In genomic region chr2:216632952-216633615, GRCh38 we compare ENCODE assay signal across 8 cellular contexts. TPM values are rescaled to one million over a fixed set of nuclear protein-coding genes. Genes with fewer than 3 reads are reported as not detected.
A peak's percentile ranks its signal among the peaks of the same experiment; 100 is the strongest.
DNase-seq lines count a peak whose midpoint lies in the region; ATAC-seq lines count a peak whose summit lies in the region.

TSS of gene IGFBP2 (plus strand) at chr2:216633420. CDS start at chr2:216633524, 104 bp downstream.

- H3K4me1 ChIP-seq in trophoblast cell (ENCODE audit: control insufficient read depth in 1 of 2, insufficient read depth in 2 of 2, low read length in 2 of 2) = peaks cover 13 to 19% of the 10 kb centered on the region in 2 experiments

- H2AK5ac ChIP-seq in trophoblast cell (ENCODE audit: low read length) = no peak within 1 kb of the TSS

- H4K91ac ChIP-seq in trophoblast cell (ENCODE audit: low read depth, low read length) = peak within 1 kb of the TSS; percentile 70

- H3K79me2 ChIP-seq in trophoblast cell (ENCODE audit: control insufficient read depth, insufficient read depth, low read length, poor library complexity) = peaks cover 16% of the 10 kb centered on the region

- H3K4ac ChIP-seq in trophoblast cell (ENCODE audit: low read depth, low read length) = peak within 1 kb of the TSS; percentile 93

- peaks cover 12% of the 10 kb centered on the region for H3K36me3 Mint-ChIP-seq in activated T-helper 2 cell treated with anti-CD3 and anti-CD28 coated beads, Interferon-gamma antibody, Interleukin-2, Interleukin-4, amounts not matched to agents 10 μg/mL and 5 μg/mL and 100 μg/mL, durations not matched to agents 14 hours and 24 hours and 36 hours (ENCODE audit: low read depth)

- H3K27me3 ChIP-seq in trophoblast cell (ENCODE audit: insufficient read depth, low read length) = peaks cover 3% of the 10 kb centered on the region

- H2AFZ ChIP-seq in trophoblast cell (ENCODE audit: insufficient read depth, low read length, poor library complexity) = peak within 1 kb of the TSS; percentile 67

- peak within 1 kb of the TSS; percentile 73 for H2BK5ac ChIP-seq in trophoblast cell (ENCODE audit: low read depth, low read length, poor library complexity)

- H3K4me2 ChIP-seq in trophoblast cell (ENCODE audit: low read length) = peak within 1 kb of the TSS; percentile 85

- H3K27ac ChIP-seq in trophoblast cell (ENCODE audit: low read depth, low read length) = peak within 1 kb of the TSS; percentile 91

- peak within 1 kb of the TSS; percentile 82 for H3K4me3 Mint-ChIP-seq in activated T-helper 2 cell treated with anti-CD3 and anti-CD28 coated beads, Interferon-gamma antibody, Interleukin-2, Interleukin-4, amounts not matched to agents 10 μg/mL and 5 μg/mL and 100 μg/mL, durations not matched to agents 14 hours and 24 hours and 36 hours (ENCODE audit: low read depth)

- peak within 1 kb of the TSS; percentile 83 for H4K8ac ChIP-seq in trophoblast cell (ENCODE audit: low read depth, low read length)

- peak within 1 kb of the TSS; percentile 6 for H4K12ac ChIP-seq in trophoblast cell (ENCODE audit: low read depth, low read length)

- peak within 1 kb of the TSS; percentile 95 for H3K4me3 ChIP-seq in trophoblast cell (ENCODE audit: low read depth, low read length)

- peaks cover 2 to 4% of the 10 kb centered on the region in 2 experiments for H3K36me3 ChIP-seq in trophoblast cell (ENCODE audit: control insufficient read depth in 1 of 2, insufficient read depth in 2 of 2, low read length in 2 of 2)

- no CpG with 5 or more reads among the region's 70 CpGs for WGBS in trophoblast cell (ENCODE audit: extremely low coverage, insufficient coverage, insufficient read length)

- no peak for ATAC-seq in HG03565 (IDR thresholded peaks at IDR 0.05; ENCODE audit: unreplicated experiment)

- peak within 1 kb of the TSS; percentile 97 for H3K9ac ChIP-seq in trophoblast cell (ENCODE audit: low read length)

- intact Hi-C loops in activated T-helper 2 cell treated with anti-CD3 and anti-CD28 coated beads, Interferon-gamma antibody, Interleukin-2, Interleukin-4, amounts not matched to agents 10 μg/mL and 5 μg/mL and 100 μg/mL, durations not matched to agents 14 hours and 24 hours and 36 hours (cut with micrococcal nuclease) = loop anchor here (1.0 kb wide), 1 partner anchor 26 kb away; no protein-coding TSS in a partner anchor
- intact Hi-C loops in cardiac septum (cut with DNase I) = loop anchor here (10.0 kb wide), 1 partner anchor 58 kb away; no protein-coding TSS in a partner anchor

- H3K23ac ChIP-seq in trophoblast cell (ENCODE audit: low read length) = peak within 1 kb of the TSS; percentile 73

- H3K14ac ChIP-seq in trophoblast cell (ENCODE audit: low read length) = peak within 1 kb of the TSS; percentile 81

- H3K9me3 ChIP-seq in trophoblast cell (ENCODE audit: insufficient read depth, low read depth, low read length) = no peaks in the 10 kb centered on the region

- H3K18ac ChIP-seq in trophoblast cell (ENCODE audit: low read length) = peak within 1 kb of the TSS; percentile 94

- peak; percentile 63 for DNase-seq in SIG-M5 treated with dmso at 0.1 percent for 504 hours (lab: John Stamatoyannopoulos, UW; ENCODE audit: unreplicated experiment)
- no peak for DNase-seq in SIG-M5 (lab: John Stamatoyannopoulos, UW)
- DNase-seq in NCI-H2196 treated with DMSO at 0.1 percent for 48 hours (lab: John Stamatoyannopoulos, UW; ENCODE audit: unreplicated experiment) = peak; percentile 48
- DNase-seq in activated T-helper 2 cell treated with anti-CD3 and anti-CD28 coated beads, Interferon-gamma antibody, Interleukin-2, Interleukin-4, amounts not matched to agents 10 μg/mL and 5 μg/mL and 100 μg/mL, durations not matched to agents 14 hours and 24 hours and 36 hours (ENCODE audit: low spot score) = peak; percentile 28
- no peak for DNase-seq in cardiac septum (ENCODE audit: low spot score)
- peak in 1 of 2 donors; percentile 21 for DNase-seq in trophoblast cell
- no peak for DNase-seq in COLO829 (ENCODE audit: low spot score)

- H3K4me1 Mint-ChIP-seq in activated T-helper 2 cell treated with anti-CD3 and anti-CD28 coated beads, Interferon-gamma antibody, Interleukin-2, Interleukin-4, amounts not matched to agents 10 μg/mL and 5 μg/mL and 100 μg/mL, durations not matched to agents 14 hours and 24 hours and 36 hours (ENCODE audit: low read depth) = peaks cover 32% of the 10 kb centered on the region

- peaks cover 29% of the 10 kb centered on the region for H3K79me1 ChIP-seq in trophoblast cell (ENCODE audit: low read length)

- H3K27ac Mint-ChIP-seq in activated T-helper 2 cell treated with anti-CD3 and anti-CD28 coated beads, Interferon-gamma antibody, Interleukin-2, Interleukin-4, amounts not matched to agents 10 μg/mL and 5 μg/mL and 100 μg/mL, durations not matched to agents 14 hours and 24 hours and 36 hours = peak within 1 kb of the TSS; percentile 35

- H2BK120ac ChIP-seq in trophoblast cell (ENCODE audit: insufficient read depth, low read length, poor library complexity) = peak within 1 kb of the TSS; percentile 48

- H3K27me3 Mint-ChIP-seq in activated T-helper 2 cell treated with anti-CD3 and anti-CD28 coated beads, Interferon-gamma antibody, Interleukin-2, Interleukin-4, amounts not matched to agents 10 μg/mL and 5 μg/mL and 100 μg/mL, durations not matched to agents 14 hours and 24 hours and 36 hours (ENCODE audit: low read depth) = peaks cover 69% of the 10 kb centered on the region

- no peaks in the 10 kb centered on the region for H3K9me3 Mint-ChIP-seq in activated T-helper 2 cell treated with anti-CD3 and anti-CD28 coated beads, Interferon-gamma antibody, Interleukin-2, Interleukin-4, amounts not matched to agents 10 μg/mL and 5 μg/mL and 100 μg/mL, durations not matched to agents 14 hours and 24 hours and 36 hours

- no peak within 1 kb of the TSS for H2BK12ac ChIP-seq in trophoblast cell (ENCODE audit: low read length)

RNA-seq across cellular contexts. Expression of gene IGFBP2, which starts in this region (rescaled TPM):
- 30.1 and 32.5 TPM in 2 replicates for total RNA-seq in activated T-helper 2 cell treated with anti-CD3 and anti-CD28 coated beads, Interferon-gamma antibody, Interleukin-2, Interleukin-4, amounts not matched to agents 10 μg/mL and 5 μg/mL and 100 μg/mL, durations not matched to agents 14 hours and 24 hours and 36 hours
- 785 TPM for total RNA-seq in cardiac septum
- 654 and 672 TPM in 2 replicates for polyA plus RNA-seq in trophoblast cell (2013)

Comparison
In these comparisons a context has a peak if more than half of its experiments do, and no peak if none do; other contexts are left out.
1. RNA of gene IGFBP2 (total RNA-seq): 785 TPM in cardiac septum (single experiment); 30.1 to 32.5 TPM in activated T-helper 2 cell treated with anti-CD3 and anti-CD28 coated beads, Interferon-gamma antibody, Interleukin-2, Interleukin-4, amounts not matched to agents 10 μg/mL and 5 μg/mL and 100 μg/mL, durations not matched to agents 14 hours and 24 hours and 36 hours; every median in the first group is over 10 times any median in the second.
2. DNase-seq: peak in SIG-M5 treated with dmso at 0.1 percent for 504 hours (single experiment), NCI-H2196 treated with DMSO at 0.1 percent for 48 hours (single experiment) and activated T-helper 2 cell treated with anti-CD3 and anti-CD28 coated beads, Interferon-gamma antibody, Interleukin-2, Interleukin-4, amounts not matched to agents 10 μg/mL and 5 μg/mL and 100 μg/mL, durations not matched to agents 14 hours and 24 hours and 36 hours (single experiment); none in SIG-M5 (single experiment), cardiac septum (single experiment) and COLO829 (single experiment).